In the genomic region with DNA sequence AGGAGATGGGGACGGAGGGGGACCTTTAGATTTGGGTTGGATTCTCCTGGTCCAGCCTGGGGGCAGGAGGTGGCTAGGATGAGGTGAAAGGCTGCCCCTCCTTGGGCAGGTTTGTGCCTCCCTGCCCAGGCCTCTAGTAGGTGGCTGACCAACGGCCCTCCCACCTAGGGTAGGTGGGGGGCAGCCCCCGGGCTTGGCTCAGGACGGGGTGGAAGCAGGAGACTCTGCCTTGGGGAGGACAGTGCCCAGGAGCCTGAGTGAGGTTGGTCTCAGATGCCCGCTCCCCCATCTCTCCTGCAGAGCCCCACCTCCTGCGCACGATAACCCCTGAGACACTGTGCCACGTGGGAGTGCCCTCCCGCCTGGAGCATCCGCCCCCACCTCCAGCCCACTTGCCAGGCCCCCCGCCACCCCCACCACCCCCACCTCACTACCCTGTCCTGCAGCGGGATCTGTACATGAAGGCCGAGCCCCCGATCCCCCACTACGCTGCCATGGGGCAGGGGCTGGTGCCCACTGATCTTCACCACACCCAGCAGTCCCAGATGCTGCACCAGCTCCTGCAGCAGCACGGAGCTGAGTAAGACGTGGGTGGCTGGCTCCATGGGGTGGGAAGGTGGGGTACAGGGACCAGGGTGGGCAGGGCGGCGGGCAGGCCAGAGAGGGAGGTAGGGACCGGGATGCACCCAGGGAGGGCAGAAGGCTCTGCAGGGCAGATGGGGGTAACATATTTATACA, we compare ENCODE assay signal across 16 cellular contexts.
"Had no signal": no experiment of that assay in that cellular context is flagged by ENCODE, and none has a peak within 500 bp of the region (broad histone marks: within the 10 kb centered on the region; RNA-seq: fewer than 3 reads in every experiment).

No MANE protein-coding gene starts in this region.

- H3K4me1 Mint-ChIP-seq: activated naive CD8-positive, alpha-beta T cell treated with anti-CD3 and anti-CD28 coated beads for 36 hours had no signal

- H3K36me3 Mint-ChIP-seq: activated naive CD8-positive, alpha-beta T cell treated with anti-CD3 and anti-CD28 coated beads for 36 hours; WTC11 had no signal

- H3K27ac Mint-ChIP-seq: activated CD4-positive, alpha-beta T cell treated with anti-CD3 and anti-CD28 coated beads, Interleukin-2, amount 10 ng/mL, durations not matched to agents 24 days and 14 days; activated naive CD8-positive, alpha-beta T cell treated with anti-CD3 and anti-CD28 coated beads for 36 hours; activated T-cell treated with anti-CD3 and anti-CD28 coated beads, Interleukin-2, amount 50 U/mL, for 72 hours; WTC11 had no signal

- H3K9me3 Mint-ChIP-seq: activated CD4-positive, alpha-beta T cell treated with anti-CD3 and anti-CD28 coated beads, Interleukin-2, amount 10 ng/mL, durations not matched to agents 24 days and 14 days; activated naive CD8-positive, alpha-beta T cell treated with anti-CD3 and anti-CD28 coated beads for 36 hours; activated T-cell treated with anti-CD3 and anti-CD28 coated beads, Interleukin-2, amount 50 U/mL, for 72 hours; dendritic cell treated with granulocyte-macrophage colony-stimulating factor and Interleukin-4, amounts not matched to agents 40 ng/mL and 50 ng/mL, for 4 days; nephron; WTC11 had no signal

- DNase-seq: activated CD4-positive, alpha-beta T cell treated with anti-CD3 and anti-CD28 coated beads, Interleukin-2, amount 10 ng/mL, durations not matched to agents 24 days and 14 days; activated CD8-positive, alpha-beta memory T cell treated with anti-CD3 and anti-CD28 coated beads, Interleukin-2, amount 50 U/mL, for 48 hours; activated gamma-delta T cell treated with Interleukin-2 at 50 U/mL for 16 hours; activated naive CD8-positive, alpha-beta T cell treated with anti-CD3 and anti-CD28 coated beads for 36 hours; activated T-cell treated with anti-CD3 and anti-CD28 coated beads, Interleukin-2, amount 50 U/mL, for 72 hours; erythroblast; islet precursor cell; sigmoid colon; spleen; SW 1271 had no signal

- H3K27me3 Mint-ChIP-seq: activated CD4-positive, alpha-beta T cell treated with anti-CD3 and anti-CD28 coated beads, Interleukin-2, amount 10 ng/mL, durations not matched to agents 24 days and 14 days; activated naive CD8-positive, alpha-beta T cell treated with anti-CD3 and anti-CD28 coated beads for 36 hours had no signal

- H3K4me3 Mint-ChIP-seq: activated CD4-positive, alpha-beta T cell treated with anti-CD3 and anti-CD28 coated beads, Interleukin-2, amount 10 ng/mL, durations not matched to agents 24 days and 14 days; activated naive CD8-positive, alpha-beta T cell treated with anti-CD3 and anti-CD28 coated beads for 36 hours; activated T-cell treated with anti-CD3 and anti-CD28 coated beads, Interleukin-2, amount 50 U/mL, for 72 hours; dendritic cell treated with granulocyte-macrophage colony-stimulating factor and Interleukin-4, amounts not matched to agents 40 ng/mL and 50 ng/mL, for 4 days; nephron; WTC11 had no signal

- H3K4me3 ChIP-seq: gastroesophageal sphincter, sigmoid colon, spleen, vagina had no signal

- H3K9me3 ChIP-seq: gastroesophageal sphincter, sigmoid colon, spleen, vagina had no signal

- FAIRE-seq: TTC549 had no signal

- ATAC-seq: activated T-cell treated with anti-CD3 and anti-CD28 coated beads, Interleukin-2, amount 50 U/mL, for 72 hours; gastroesophageal sphincter had no signal

- H3K27ac ChIP-seq: gastroesophageal sphincter, sigmoid colon, spleen, vagina had no signal

- H3K4me1 ChIP-seq: sigmoid colon, vagina had no signal

- H3K36me3 ChIP-seq: gastroesophageal sphincter, sigmoid colon, spleen, vagina had no signal

- H3K27me3 ChIP-seq: vagina had no signal
